1 cellular context compared by ENCODE assay signal in genomic region chr2:241201445-241202267, GRCh38.
A peak's percentile ranks its signal among the peaks of the same experiment; 100 is the strongest.
TF ChIP-seq lines count a peak whose summit lies in the region.

No MANE protein-coding gene starts in this region.

TF ChIP-seq in K562, 482 proteins besides CTCF, POLR2A, EP300 and RAD21:
- TF ChIP-seq RAD51 (IDR thresholded peaks at IDR 0.05; ENCODE audit: borderline replicate concordance, low read depth) (peak; percentile 49; the same call in 1 of the 2 replicates), TFE3 (CRISPR knock-in tag; IDR thresholded peaks at IDR 0.05) (peak; percentile 50), USF1 (CRISPR knock-in tag; IDR thresholded peaks at IDR 0.05) (peak; percentile 64), NFRKB (IDR thresholded peaks at IDR 0.05; ENCODE audit: low read depth) (no peak)
